In genomic region chr4:163109967-163110366, GRCh38 we compare ENCODE assay signal across 13 cellular contexts. TPM values are rescaled to one million over a fixed set of nuclear protein-coding genes. Genes with fewer than 3 reads are reported as not detected.
DNase-seq lines count a peak whose midpoint lies in the region; ATAC-seq, FAIRE-seq and TF ChIP-seq lines count a peak whose summit lies in the region.
"Had no signal": no experiment of that assay in that cellular context is flagged by ENCODE, and none has a peak within 500 bp of the region (broad histone marks: within the 10 kb centered on the region; RNA-seq: fewer than 3 reads in every experiment).

No MANE protein-coding gene starts in this region.

- H3K36me3 ChIP-seq in pancreas: no peaks in the 10 kb centered on the region
- no peaks in the 10 kb centered on the region for H3K36me3 ChIP-seq in colonic mucosa
- H3K36me3 ChIP-seq: gastroesophageal sphincter, lower lobe of right lung had no signal

- no peak for TF ChIP-seq POLR2A in GM12891 (IDR thresholded peaks at IDR 0.05; ENCODE audit: low read depth, low read length)

- H3K27me3 ChIP-seq in pancreas (no peaks in the 10 kb centered on the region), colonic mucosa (no peaks in the 10 kb centered on the region)
- H3K27me3 ChIP-seq: BLaER1 treated with 17β-estradiol and CSF1 and Interleukin-3, amounts not matched to agents 10 nM and 100 nM; gastroesophageal sphincter had no signal

- FAIRE-seq in GM12891 (lab: Jason Lieb, UNC) (peak; percentile 84), pancreas (lab: Jason Lieb, UNC) (no peak)

- intact Hi-C loops in posterior cingulate gyrus (cut with DNase I) (loop anchor here (5.0 kb wide), 1 partner anchor 222 kb away; the partner anchor contains the start of gene NPY1R), pancreas (cut with DNase I) (no loop called here), colonic mucosa (cut with DNase I) (loop anchor here (5.0 kb wide), 2 partner anchors 82 to 222 kb away; partner anchors contain the start of gene NPY1R)

- no peaks in the 10 kb centered on the region for H3K9me3 ChIP-seq in pancreas
- no peaks in the 10 kb centered on the region for H3K9me3 ChIP-seq in colonic mucosa
- H3K9me3 ChIP-seq: BLaER1 treated with 17β-estradiol and CSF1 and Interleukin-3, amounts not matched to agents 10 nM and 100 nM; gastroesophageal sphincter; lower lobe of right lung had no signal

- no peaks in the 10 kb centered on the region for H3K4me1 ChIP-seq in pancreas
- no peaks in the 10 kb centered on the region for H3K4me1 ChIP-seq in colonic mucosa
- H3K4me1 ChIP-seq: gastroesophageal sphincter, lower lobe of right lung had no signal

- TF ChIP-seq CTCF in pancreas (IDR thresholded peaks at IDR 0.05): no peak
- TF ChIP-seq CTCF in colonic mucosa (IDR thresholded peaks at IDR 0.05): no peak

- H3K4me3 ChIP-seq in pancreas: no peak overlapping the region
- no peak overlapping the region for H3K4me3 ChIP-seq in colonic mucosa
- H3K4me3 ChIP-seq: BLaER1 treated with 17β-estradiol and CSF1 and Interleukin-3, amounts not matched to agents 10 nM and 100 nM; gastroesophageal sphincter; lower lobe of right lung had no signal

- no peak overlapping the region for H3K9ac ChIP-seq in colonic mucosa (ENCODE audit: low read depth in 2 of 2, low read length in 2 of 2)
- H3K9ac ChIP-seq: BLaER1 treated with 17β-estradiol and CSF1 and Interleukin-3, amounts not matched to agents 10 nM and 100 nM had no signal

- WGBS in pancreas, 2 donors: 82 to 90% methylated on average over 1 of the region's 1 CpG

- ATAC-seq in GM19324 (IDR thresholded peaks at IDR 0.05; ENCODE audit: low FRiP score, unreplicated experiment): peak; percentile 67
- ATAC-seq in HG02763 (IDR thresholded peaks at IDR 0.05; ENCODE audit: unreplicated experiment): peak; percentile 70
- ATAC-seq in HG03558 (IDR thresholded peaks at IDR 0.05; ENCODE audit: extremely low read depth, unreplicated experiment): peak; percentile 43
- no peak for ATAC-seq in pancreas
- ATAC-seq: gastroesophageal sphincter, lower lobe of right lung had no signal

- no peak for DNase-seq in GM12891 (ENCODE audit: insufficient read length, low spot score)
- DNase-seq in posterior cingulate gyrus: no peak
- DNase-seq in pancreas: no peak
- no peak for DNase-seq in G401 (ENCODE audit: low spot score)
- no peak for DNase-seq in colonic mucosa
- DNase-seq: activated naive CD4-positive, alpha-beta T cell treated with anti-CD3 and anti-CD28 coated beads, Interleukin-2, amount 50 U/mL, for 16 hours; cortex of kidney; lower lobe of right lung had no signal

- no peak overlapping the region for H3K27ac ChIP-seq in pancreas
- H3K27ac ChIP-seq in colonic mucosa: no peak overlapping the region
- H3K27ac ChIP-seq: BLaER1 treated with 17β-estradiol and CSF1 and Interleukin-3, amounts not matched to agents 10 nM and 100 nM; gastroesophageal sphincter; lower lobe of right lung had no signal

- in situ Hi-C loops in G401 (cut with HindIII; ENCODE audit: low sequenced_read_pairs): no loop called here

TF ChIP-seq in GM12891, 5 proteins besides CTCF, POLR2A, EP300 and RAD21:
- TF ChIP-seq TAF1 (IDR thresholded peaks at IDR 0.05; ENCODE audit: low read depth, low read length) (no peak), POLR2AphosphoS5 (IDR thresholded peaks at IDR 0.05; ENCODE audit: low read depth, low read length) (no peak), PAX5 (IDR thresholded peaks at IDR 0.05; ENCODE audit: insufficient read depth, low read length, severe bottlenecking) (no peak), SPI1 (IDR thresholded peaks at IDR 0.05; ENCODE audit: low read depth, low read length) (no peak), POU2F2 (IDR thresholded peaks at IDR 0.05; ENCODE audit: low read depth, low read length) (no peak)

RNA-seq across cellular contexts. Expression of gene NAF1, which starts 56.7 kb away (rescaled TPM):
- polyA plus RNA-seq in GM12891 (2012; ENCODE audit: low read depth, missing spikeins): 9.5 TPM
- total RNA-seq in pancreas (10 to 100 TPM in 1 of 6 donors, 1 to 10 TPM in 5; 7.8 to 10.9 (median 9.0) TPM), colonic mucosa (10 to 100 TPM; 14.9 to 17.7 TPM)
- 1 to 10 TPM; 2.7 to 4.6 TPM for polyA plus RNA-seq in pancreas
- 9.0 and 12.7 TPM in 2 replicates for total RNA-seq in G401 (2014; rRNA removed; shearing (Covaris generic))

Comparison
In these comparisons a context has a peak if more than half of its experiments do, and no peak if none do; other contexts are left out.
1. ATAC-seq: peak in GM19324 (single experiment), HG02763 (single experiment) and HG03558 (single experiment); none in pancreas (0 of 4).
2. intact Hi-C loops: an anchor here in posterior cingulate gyrus (5.0 kb wide) and colonic mucosa (5.0 kb wide); none called in pancreas.